ENCODE assay signal across 37 cellular contexts in genomic region chr13:48833412-48833811, GRCh38.
DNase-seq lines count a peak whose midpoint lies in the region; ATAC-seq, FAIRE-seq and TF ChIP-seq lines count a peak whose summit lies in the region.
"Had no signal": no experiment of that assay in that cellular context is flagged by ENCODE, and none has a peak within 500 bp of the region (broad histone marks: within the 10 kb centered on the region; RNA-seq: fewer than 3 reads in every experiment).

No MANE protein-coding gene starts in this region.

- H3K9me3 Mint-ChIP-seq in MCF 10A (ENCODE audit: unreplicated experiment), result peaks cover 16% of the 10 kb centered on the region

- H3K9ac ChIP-seq in mammary epithelial cell (ENCODE audit: insufficient read depth, low read length), result no peak overlapping the region
- peak overlapping the region; percentile 57 for H3K9ac ChIP-seq in PC-3 (ENCODE audit: low read length)
- H3K9ac ChIP-seq: BLaER1; BLaER1 treated with 17β-estradiol and CSF1 and Interleukin-3, amounts not matched to agents 10 nM and 100 nM had no signal

- no peaks in the 10 kb centered on the region for H3F3A ChIP-seq in PC-3 (ENCODE audit: low read length, unreplicated experiment)

- peaks cover 9% of the 10 kb centered on the region for H3K4me1 ChIP-seq in mammary epithelial cell (ENCODE audit: insufficient read depth, low read length)
- peaks cover 41% of the 10 kb centered on the region for H3K4me1 ChIP-seq in PC-3 (ENCODE audit: insufficient read depth, low read length)
- H3K4me1 ChIP-seq in HAP-1, result no peaks in the 10 kb centered on the region
- H3K4me1 ChIP-seq: BLaER1, Caco-2 had no signal

- intact Hi-C loops in mammary epithelial cell (cut with micrococcal nuclease) (no loop called here), MCF 10A (cut with micrococcal nuclease) (no loop called here), PC-3 (cut with micrococcal nuclease) (loop anchor here (2.0 to 5.0 kb wide), 2 partner anchors 15 to 144 kb away; partner anchors contain the start of gene FNDC3A)

- H2AFZ ChIP-seq in mammary epithelial cell (ENCODE audit: low read depth, low read length) (no peak overlapping the region), PC-3 (ENCODE audit: low read length) (no peak overlapping the region)

- peak; percentile 88 for ATAC-seq in PC-3
- no peak for ATAC-seq in stimulated activated naive CD8-positive, alpha-beta T cell treated with anti-CD3 and anti-CD28 coated beads, Interleukin-15, Interleukin-2, amounts not matched to agents 100 U/mL and 50 U/mL, for 24 hours
- ATAC-seq: A549; CD8-positive, alpha-beta T cell had no signal

- no peak overlapping the region for H3K27ac Mint-ChIP-seq in MCF 10A (ENCODE audit: low read depth, unreplicated experiment)
- H3K27ac Mint-ChIP-seq: B cell; CD14-positive monocyte; CD4-positive, alpha-beta memory T cell; CD4-positive, alpha-beta T cell; CD4-positive, CD25-positive, alpha-beta regulatory T cell; CD8-positive, alpha-beta memory T cell; CD8-positive, alpha-beta T cell had no signal

- H3K27me3 ChIP-seq in mammary epithelial cell (ENCODE audit: insufficient read depth, low read length), result no peaks in the 10 kb centered on the region
- no peaks in the 10 kb centered on the region for H3K27me3 ChIP-seq in PC-3 (ENCODE audit: low read length)
- no peaks in the 10 kb centered on the region for H3K27me3 ChIP-seq in bronchial epithelial cell (ENCODE audit: control insufficient read depth, insufficient read depth, low read length)
- no peaks in the 10 kb centered on the region for H3K27me3 ChIP-seq in HAP-1 (ENCODE audit: low read depth)
- H3K27me3 ChIP-seq: BE2C, BLaER1 had no signal

- H3K4me3 ChIP-seq in mammary epithelial cell (replicated peaks in 1 of 3; ENCODE audit: insufficient read depth in 1 of 3, low read depth in 2 of 3, low read length in 3 of 3) (no peak overlapping the region), PC-3 (ENCODE audit: low read length) (no peak overlapping the region), bronchial epithelial cell (ENCODE audit: low read depth, low read length) (no peak overlapping the region), epithelial cell of esophagus (ENCODE audit: low read length) (no peak overlapping the region), HAP-1 (no peak overlapping the region)
- H3K4me3 ChIP-seq: A549; BLaER1; BLaER1 treated with 17β-estradiol and CSF1 and Interleukin-3, amounts not matched to agents 10 nM and 100 nM had no signal

- no peak overlapping the region for H3K4me3 Mint-ChIP-seq in MCF 10A (ENCODE audit: unreplicated experiment)
- H3K4me3 Mint-ChIP-seq: B cell; CD14-positive monocyte; CD4-positive, alpha-beta memory T cell; CD4-positive, alpha-beta T cell; CD4-positive, CD25-positive, alpha-beta regulatory T cell; CD8-positive, alpha-beta memory T cell; CD8-positive, alpha-beta T cell had no signal

- dilution Hi-C loops in mammary epithelial cell (cut with HindIII; ENCODE audit: low sequenced_read_pairs), result no loop called here

- FAIRE-seq in bronchial epithelial cell (lab: Jason Lieb, UNC), result no peak
- FAIRE-seq: A204.1, A549, D721Med had no signal

- H3K27ac ChIP-seq in mammary epithelial cell (ENCODE audit: insufficient read depth, low read depth, low read length), result no peak overlapping the region
- H3K27ac ChIP-seq in PC-3 (ENCODE audit: low read length), result peak overlapping the region; percentile 94
- H3K27ac ChIP-seq: 22Rv1; A549; BLaER1; BLaER1 treated with 17β-estradiol and CSF1 and Interleukin-3, amounts not matched to agents 10 nM and 100 nM; C4-2B had no signal

- H3K4me1 Mint-ChIP-seq in MCF 10A (ENCODE audit: insufficient read depth, unreplicated experiment), result peaks cover 12% of the 10 kb centered on the region

- in situ Hi-C loops in mammary epithelial cell (cut with MboI; ENCODE audit: low sequenced_read_pairs in 2 of 2) (no loop called here), HAP-1 (cut with MboI; ENCODE audit: low sequenced_read_pairs) (no loop called here)

- H3K9me3 ChIP-seq in mammary epithelial cell (replicated peaks; ENCODE audit: insufficient read depth, low read length) (no peaks in the 10 kb centered on the region), PC-3 (ENCODE audit: low read length) (no peaks in the 10 kb centered on the region), HAP-1 (no peaks in the 10 kb centered on the region)
- H3K9me3 ChIP-seq: BE2C, Caco-2 had no signal

- POLR2A ChIA-PET in MCF 10A (lab: Yijun Ruan, JAX), result interaction anchor here (0.8 kb wide), 1 partner anchor 25 kb away, joined by 3 read pairs; no protein-coding TSS in a partner anchor
- POLR2A ChIA-PET in PC-3 (lab: Charles Lee; ENCODE audit: unreplicated experiment), result no interaction called here

- H3K79me2 ChIP-seq in mammary epithelial cell (ENCODE audit: insufficient read depth, low read length) (no peaks in the 10 kb centered on the region), PC-3 (ENCODE audit: low read length) (no peaks in the 10 kb centered on the region)

- CTCF ChIA-PET in mammary epithelial cell (lab: Charles Lee; ENCODE audit: low non-redundant PET) (no interaction called here), MCF 10A (lab: Yijun Ruan, JAX) (interaction anchor here (0.6 to 0.8 kb wide), 4 partner anchors 26 to 214 kb away, joined by 3 to 6 read pairs (median 4); no protein-coding TSS in a partner anchor), PC-3 (lab: Charles Lee) (interaction anchor here (0.5 kb wide), 1 partner anchor 252 kb away, joined by 5 read pairs; no protein-coding TSS in a partner anchor)

- H3K4me2 ChIP-seq in mammary epithelial cell (ENCODE audit: insufficient read depth, low read depth, low read length) (no peak overlapping the region), PC-3 (ENCODE audit: low read length) (peak overlapping the region; percentile 52)
- H3K4me2 ChIP-seq: A549; BLaER1; BLaER1 treated with 17β-estradiol and CSF1 and Interleukin-3, amounts not matched to agents 10 nM and 100 nM had no signal

- no peaks in the 10 kb centered on the region for H3K27me3 Mint-ChIP-seq in MCF 10A (ENCODE audit: insufficient read depth, unreplicated experiment)
- H3K27me3 Mint-ChIP-seq: CD4-positive, alpha-beta memory T cell; CD4-positive, alpha-beta T cell had no signal

- WGBS in mammary epithelial cell (ENCODE audit: low coverage, missing lambda C conversion rate), result 27% methylated on average over 3 of the region's 3 CpGs

- H3K36me3 ChIP-seq in mammary epithelial cell (ENCODE audit: insufficient read depth, low read length), result no peaks in the 10 kb centered on the region
- no peaks in the 10 kb centered on the region for H3K36me3 ChIP-seq in PC-3 (ENCODE audit: low read depth, low read length)
- no peaks in the 10 kb centered on the region for H3K36me3 ChIP-seq in bronchial epithelial cell (ENCODE audit: control insufficient read depth, insufficient read depth, low read length)
- H3K36me3 ChIP-seq in HAP-1 (replicated peaks), result no peaks in the 10 kb centered on the region
- H3K36me3 ChIP-seq: BE2C, BLaER1 had no signal

- H3K36me3 Mint-ChIP-seq in MCF 10A (ENCODE audit: insufficient read depth, unreplicated experiment), result no peaks in the 10 kb centered on the region
- H3K36me3 Mint-ChIP-seq: CD4-positive, alpha-beta memory T cell; CD4-positive, CD25-positive, alpha-beta regulatory T cell; CD8-positive, alpha-beta T cell had no signal

- no peaks in the 10 kb centered on the region for H3K9me2 ChIP-seq in PC-3 (replicated peaks; ENCODE audit: low read length)

- H4K20me1 ChIP-seq in mammary epithelial cell (ENCODE audit: insufficient read depth, low read length) (no peaks in the 10 kb centered on the region), PC-3 (ENCODE audit: low read length) (no peaks in the 10 kb centered on the region)
- H4K20me1 ChIP-seq: BLaER1; BLaER1 treated with 17β-estradiol and CSF1 and Interleukin-3, amounts not matched to agents 10 nM and 100 nM had no signal

- BruUV-seq in mammary epithelial cell (replicated peaks; lab: Mats Ljungman, UMichigan) (no TSS peak), MCF 10A (replicated peaks; lab: Mats Ljungman, UMichigan) (no TSS peak), PC-3 (replicated peaks; lab: Mats Ljungman, UMichigan) (no TSS peak)

- TF ChIP-seq CTCF in mammary epithelial cell (conservative IDR thresholded peaks at IDR 0.05 in 1 of 2, IDR thresholded peaks at IDR 0.05 in 1 of 2; ENCODE audit: extremely low read depth in 1 of 2, insufficient read depth in 1 of 2, low read depth in 1 of 2, low read length in 2 of 2) (no peak), MCF 10A (IDR thresholded peaks at IDR 0.05; ENCODE audit: unreplicated experiment) (no peak), PC-3 (conservative IDR thresholded peaks at IDR 0.05; ENCODE audit: low read depth, low read length) (no peak), bronchial epithelial cell (IDR thresholded peaks at IDR 0.05; ENCODE audit: insufficient read depth, low read length, severe bottlenecking) (no peak), epithelial cell of esophagus (IDR thresholded peaks at IDR 0.05; ENCODE audit: insufficient read depth, low read depth, low read length, missing control alignments) (no peak)

- DNase-seq in mammary epithelial cell (peak; percentile 37), MCF 10A (ENCODE audit: unreplicated experiment) (no peak), PC-3 (peak; percentile 83), bronchial epithelial cell (ENCODE audit: low read depth) (peak; percentile 53), epithelial cell of esophagus (ENCODE audit: low read depth) (peak; percentile 7), NCI-H1048 (lab: John Stamatoyannopoulos, UW) (no peak), HAP-1 (ENCODE audit: low spot score in 2 of 2) (no peak)
- DNase-seq in stimulated activated naive CD8-positive, alpha-beta T cell treated with anti-CD3 and anti-CD28 coated beads, Interleukin-15, Interleukin-2, amounts not matched to agents 100 U/mL and 50 U/mL, for 24 hours, result no peak
- DNase-seq: 8988T; ACHN; AML-193; BE2C; C1 segment of cervical spinal cord; Caco-2; Calu3; CD4-positive, alpha-beta memory T cell; CD4-positive, alpha-beta T cell; CD4-positive, CD25-positive, alpha-beta regulatory T cell; CD8-positive, alpha-beta memory T cell; CD8-positive, alpha-beta T cell; COR-L47; DMS 273 treated with DMSO at 0.1 percent for 48 hours; DMS153; DMS53; DMS79; DMS79 treated with DMSO at 0.1 percent for 48 hours; DND-41; EL had no signal

Comparison
In these comparisons a context has a peak if more than half of its experiments do, and no peak if none do; other contexts are left out.
1. DNase-seq: peak in mammary epithelial cell (single experiment), PC-3 (single experiment), bronchial epithelial cell (single experiment) and epithelial cell of esophagus (single experiment); none in MCF 10A (single experiment), NCI-H1048 (single experiment), stimulated activated naive CD8-positive, alpha-beta T cell treated with anti-CD3 and anti-CD28 coated beads, Interleukin-15, Interleukin-2, amounts not matched to agents 100 U/mL and 50 U/mL, for 24 hours (single experiment) and HAP-1 (0 of 2).